9 cellular contexts compared by ENCODE assay signal in the genomic region with DNA sequence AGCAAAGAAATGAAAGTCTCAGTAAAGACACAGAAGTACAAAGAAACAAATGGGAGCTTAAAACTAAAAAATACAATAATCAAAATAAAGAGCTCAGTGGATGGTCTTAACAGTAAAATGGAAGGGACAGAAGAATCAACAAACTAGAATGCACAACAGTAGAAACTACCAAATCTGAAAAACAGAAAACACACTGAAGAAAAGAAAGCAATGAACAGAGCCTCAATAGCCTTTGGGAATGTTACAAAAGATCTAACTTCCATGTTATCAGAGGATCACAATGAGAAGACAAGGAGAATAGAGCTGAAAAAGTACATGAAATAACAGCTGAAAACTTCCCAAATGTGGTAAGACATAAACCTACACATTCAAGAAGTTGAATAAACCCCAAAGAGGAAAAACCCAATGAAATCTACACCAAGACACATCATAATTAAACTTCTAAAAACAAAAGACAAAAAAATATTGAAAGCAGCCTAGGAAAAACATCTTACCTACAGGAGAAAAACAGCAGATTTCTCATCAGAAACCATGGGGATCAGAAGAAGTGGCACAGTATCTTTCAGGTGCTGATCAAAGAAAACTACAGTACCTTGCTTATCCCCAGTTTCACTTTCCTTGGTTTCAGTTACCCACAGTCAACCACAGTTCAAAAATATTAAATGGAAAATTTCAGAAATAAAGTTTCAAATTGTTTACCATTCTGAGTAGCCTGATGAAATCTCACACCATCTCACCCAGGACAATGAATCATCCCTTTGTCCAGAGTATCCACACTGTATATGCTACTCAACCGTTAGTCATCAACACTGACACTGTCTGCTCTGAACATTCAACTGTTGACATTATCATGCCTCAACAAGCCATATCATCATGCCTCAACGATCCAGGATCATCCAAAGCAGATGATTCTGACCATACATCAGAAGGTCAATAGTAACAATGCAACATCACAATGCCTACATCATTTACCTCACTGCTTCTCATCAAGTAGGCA. TPM values are rescaled to one million over a fixed set of nuclear protein-coding genes. Genes with fewer than 3 reads are reported as not detected.
DNase-seq lines count a peak whose midpoint lies in the region; ATAC-seq and TF ChIP-seq lines count a peak whose summit lies in the region.
"Had no signal": no experiment of that assay in that cellular context is flagged by ENCODE, and none has a peak within 500 bp of the region (broad histone marks: within the 10 kb centered on the region; RNA-seq: fewer than 3 reads in every experiment).

No MANE protein-coding gene starts in this region.

- H3K4me1 Mint-ChIP-seq in activated T-cell treated with anti-CD3 and anti-CD28 coated beads, Interleukin-2, amount 50 U/mL, for 4 hours (ENCODE audit: low read depth), result peaks cover 55% of the 10 kb centered on the region
- H3K4me1 Mint-ChIP-seq in stimulated activated memory B cell treated with anti-CD40 and anti-IgM and Interleukin-4, amounts not matched to agents 10 μg/mL and 1 μg/mL and 100 μg/mL, for 72 hours, result peaks cover 69% of the 10 kb centered on the region

- peak; percentile 97 to 98 for ATAC-seq in activated T-cell treated with anti-CD3 and anti-CD28 coated beads, Interleukin-2, amount 50 U/mL, for 4 hours
- ATAC-seq in SK-N-SH treated with all-trans-retinoic acid at 6 μM for 48 hours (peak; percentile 75), esophagus mucosa (peak; percentile 99), HG03095 (IDR thresholded peaks at IDR 0.05; ENCODE audit: unreplicated experiment) (no peak), HG03432 (IDR thresholded peaks at IDR 0.05; ENCODE audit: unreplicated experiment) (no peak)
- ATAC-seq in stimulated activated memory B cell treated with anti-CD40 and anti-IgM and Interleukin-4, amounts not matched to agents 10 μg/mL and 1 μg/mL and 100 μg/mL, for 72 hours, result peak; percentile 57

- DNase-seq in activated T-cell treated with anti-CD3 and anti-CD28 coated beads, Interleukin-2, amount 50 U/mL, for 4 hours, result no peak
- DNase-seq in activated T-cell treated with anti-CD3 and anti-CD28 coated beads, Interleukin-2, amount 50 U/mL, for 1 hour, result no peak
- DNase-seq in NCI-H1694 (lab: John Stamatoyannopoulos, UW), result no peak
- DNase-seq: stimulated activated naive CD4-positive, alpha-beta T cell treated with Interleukin-2 at 50 U/mL for 16 hours had no signal

- peaks cover 9% of the 10 kb centered on the region for H3K36me3 Mint-ChIP-seq in activated T-cell treated with anti-CD3 and anti-CD28 coated beads, Interleukin-2, amount 50 U/mL, for 4 hours (ENCODE audit: insufficient read depth)
- H3K36me3 Mint-ChIP-seq in stimulated activated memory B cell treated with anti-CD40 and anti-IgM and Interleukin-4, amounts not matched to agents 10 μg/mL and 1 μg/mL and 100 μg/mL, for 72 hours, result peaks cover 27% of the 10 kb centered on the region

- H3K4me3 Mint-ChIP-seq in activated T-cell treated with anti-CD3 and anti-CD28 coated beads, Interleukin-2, amount 50 U/mL, for 4 hours, result peak overlapping the region; percentile 5
- H3K4me3 Mint-ChIP-seq in stimulated activated memory B cell treated with anti-CD40 and anti-IgM and Interleukin-4, amounts not matched to agents 10 μg/mL and 1 μg/mL and 100 μg/mL, for 72 hours, result no peak overlapping the region

- H3K27ac Mint-ChIP-seq in stimulated activated memory B cell treated with anti-CD40 and anti-IgM and Interleukin-4, amounts not matched to agents 10 μg/mL and 1 μg/mL and 100 μg/mL, for 72 hours, result peak overlapping the region; percentile 51

- H3K9me3 Mint-ChIP-seq in activated T-cell treated with anti-CD3 and anti-CD28 coated beads, Interleukin-2, amount 50 U/mL, for 4 hours, result peaks cover 14% of the 10 kb centered on the region
- peaks cover 13% of the 10 kb centered on the region for H3K9me3 Mint-ChIP-seq in stimulated activated memory B cell treated with anti-CD40 and anti-IgM and Interleukin-4, amounts not matched to agents 10 μg/mL and 1 μg/mL and 100 μg/mL, for 72 hours

- no peaks in the 10 kb centered on the region for H3K27me3 Mint-ChIP-seq in activated T-cell treated with anti-CD3 and anti-CD28 coated beads, Interleukin-2, amount 50 U/mL, for 4 hours (ENCODE audit: low read depth)
- no peaks in the 10 kb centered on the region for H3K27me3 Mint-ChIP-seq in stimulated activated memory B cell treated with anti-CD40 and anti-IgM and Interleukin-4, amounts not matched to agents 10 μg/mL and 1 μg/mL and 100 μg/mL, for 72 hours

TF ChIP-seq in SK-N-SH treated with all-trans-retinoic acid at 6 μM for 48 hours, 23 proteins besides CTCF, POLR2A, EP300 and RAD21:
- no peak for TF ChIP-seq SNAI2 (CRISPR knock-in tag; IDR thresholded peaks at IDR 0.05)

RNA-seq across cellular contexts. Expression of a gene that starts 22.2 kb away (rescaled TPM):
- 10 to 100 TPM; 49.2 to 56.9 (median 53.8) TPM for total RNA-seq in activated T-cell treated with anti-CD3 and anti-CD28 coated beads, Interleukin-2, amount 50 U/mL, for 4 hours
- total RNA-seq in esophagus mucosa, result 24.4 TPM

Comparison
In these comparisons a context has a peak if more than half of its experiments do, and no peak if none do; other contexts are left out.
1. ATAC-seq: peak in activated T-cell treated with anti-CD3 and anti-CD28 coated beads, Interleukin-2, amount 50 U/mL, for 4 hours (2 of 2), SK-N-SH treated with all-trans-retinoic acid at 6 μM for 48 hours (single experiment), esophagus mucosa (single experiment) and stimulated activated memory B cell treated with anti-CD40 and anti-IgM and Interleukin-4, amounts not matched to agents 10 μg/mL and 1 μg/mL and 100 μg/mL, for 72 hours (single experiment); none in HG03095 (single experiment) and HG03432 (single experiment).